2 cellular contexts compared by ENCODE assay signal in genomic region chr7:73978681-73979563, GRCh38.
A peak's percentile ranks its signal among the peaks of the same experiment; 100 is the strongest.
TF ChIP-seq lines count a peak whose summit lies in the region.

No MANE protein-coding gene starts in this region.

TF ChIP-seq in GM12878, 131 proteins besides CTCF, POLR2A, EP300 and RAD21 (continues in another document):
- TF ChIP-seq PKNOX1 (IDR thresholded peaks at IDR 0.05) (peak; percentile 84), NBN (IDR thresholded peaks at IDR 0.05) (0 out of 2 replicates have a peak, but pooled peaks have one; percentile 27), STAT3 (IDR thresholded peaks at IDR 0.05; ENCODE audit: low read depth, low read length) (no peak), MTA2 (IDR thresholded peaks at IDR 0.05; ENCODE audit: low read depth) (peak; percentile 34; the same call in 1 of the 2 replicates), NR2C1 (IDR thresholded peaks at IDR 0.05) (0 out of 2 replicates have a peak, but pooled peaks have one; percentile 12), BHLHE40 (IDR thresholded peaks at IDR 0.05; ENCODE audit: borderline replicate concordance in 1 of 2, low read depth in 2 of 2, low read length in 1 of 2) (peak in 1 of 2 experiments; percentile 44; a peak in 1 of 4 replicates), NR2F1 (conservative IDR thresholded peaks at IDR 0.05) (peak; percentile 87), MEF2B (IDR thresholded peaks at IDR 0.05; ENCODE audit: partially characterized antibody, poor library complexity, severe bottlenecking) (peak; percentile 88), POLR2AphosphoS2 (IDR thresholded peaks at IDR 0.05; ENCODE audit: low read depth, low read length) (no peak), RAD51 (IDR thresholded peaks at IDR 0.05) (no peak), GATAD2B (conservative IDR thresholded peaks at IDR 0.05; ENCODE audit: low read depth) (0 out of 2 replicates have a peak, but pooled peaks have one; percentile 36), SMARCA5 (IDR thresholded peaks at IDR 0.05) (no peak), TCF12 (IDR thresholded peaks at IDR 0.05; ENCODE audit: low read depth, low read length) (no peak), E2F8 (IDR thresholded peaks at IDR 0.05; ENCODE audit: low read depth, partially characterized antibody) (no peak), PBX3 (IDR thresholded peaks at IDR 0.05; ENCODE audit: insufficient replicate concordance, low read depth, low read length) (peak; percentile 68), SKIL (IDR thresholded peaks at IDR 0.05; ENCODE audit: low read depth, poor library complexity, severe bottlenecking) (no peak), ESRRA (IDR thresholded peaks at IDR 0.05; ENCODE audit: low read length) (no peak)

TF ChIP-seq in HepG2, 621 proteins besides CTCF, POLR2A, EP300 and RAD21 (continues in another document):
- TF ChIP-seq MZF1 (CRISPR knock-in tag; IDR thresholded peaks at IDR 0.05; ENCODE audit: borderline replicate concordance) (no peak), ZNF275 (CRISPR knock-in tag; IDR thresholded peaks at IDR 0.05; ENCODE audit: borderline replicate concordance) (no peak), CBX2 (IDR thresholded peaks at IDR 0.05; ENCODE audit: low read depth, low read length) (no peak), CBX2 (CRISPR knock-in tag; IDR thresholded peaks at IDR 0.05; ENCODE audit: low read depth) (no peak), KIAA2018 (CRISPR knock-in tag; IDR thresholded peaks at IDR 0.05; ENCODE audit: borderline replicate concordance) (no peak), GATAD2A (CRISPR knock-in tag; IDR thresholded peaks at IDR 0.05) (peak; percentile 66), FOXK2 (IDR thresholded peaks at IDR 0.05) (no peak), BRCA1 (CRISPR knock-in tag; IDR thresholded peaks at IDR 0.05) (no peak), TBP (CRISPR knock-in tag; IDR thresholded peaks at IDR 0.05) (no peak), HMGXB4 (CRISPR knock-in tag; IDR thresholded peaks at IDR 0.05; ENCODE audit: borderline replicate concordance in 1 of 2, low read depth in 1 of 2) (peak in 1 of 2 experiments; percentile 68; a peak in 1 of 4 replicates), THAP9 (CRISPR knock-in tag; IDR thresholded peaks at IDR 0.05; ENCODE audit: borderline replicate concordance) (no peak), FOXC1 (CRISPR knock-in tag; IDR thresholded peaks at IDR 0.05; ENCODE audit: borderline replicate concordance) (peak; percentile 75; the same call in 1 of the 2 replicates), RBM39 (IDR thresholded peaks at IDR 0.05; ENCODE audit: low read depth, low read length, poor library complexity, severe bottlenecking) (no peak), PAXIP1 (CRISPR knock-in tag; conservative IDR thresholded peaks at IDR 0.05) (peak; percentile 56), DMTF1 (CRISPR knock-in tag; IDR thresholded peaks at IDR 0.05) (no peak), CBX1 (IDR thresholded peaks at IDR 0.05; ENCODE audit: low read depth) (peak; percentile 86), HNRNPLL (IDR thresholded peaks at IDR 0.05; ENCODE audit: low read depth, low read length, poor library complexity, severe bottlenecking) (no peak), MIXL1 (CRISPR knock-in tag; IDR thresholded peaks at IDR 0.05) (peak; percentile 78), ZFAT (CRISPR knock-in tag; conservative IDR thresholded peaks at IDR 0.05) (0 out of 2 replicates have a peak, but pooled peaks have one; percentile 81), ZNF639 (CRISPR knock-in tag; conservative IDR thresholded peaks at IDR 0.05) (no peak), ZNF724P (CRISPR knock-in tag; IDR thresholded peaks at IDR 0.05; ENCODE audit: borderline replicate concordance) (no peak), ZNF891 (CRISPR knock-in tag; IDR thresholded peaks at IDR 0.05) (no peak), TP53 (CRISPR knock-in tag; conservative IDR thresholded peaks at IDR 0.05) (no peak), POLR2G (IDR thresholded peaks at IDR 0.05; ENCODE audit: low read depth, low read length) (no peak), ZNF792 (CRISPR knock-in tag; IDR thresholded peaks at IDR 0.05) (peak; percentile 67; the same call in 1 of the 2 replicates)
